Comparison of ENCODE assay signal across 8 cellular contexts in genomic region chr11:118870396-118871343, GRCh38. TPM values are rescaled to one million over a fixed set of nuclear protein-coding genes. Genes with fewer than 3 reads are reported as not detected.
A peak's percentile ranks its signal among the peaks of the same experiment; 100 is the strongest.
DNase-seq lines count a peak whose midpoint lies in the region; ATAC-seq and TF ChIP-seq lines count a peak whose summit lies in the region.

No MANE protein-coding gene starts in this region.

- in situ Hi-C loops in GM23248 (cut with MboI): no loop called here

- H3K79me2 ChIP-seq in GM23248 (ENCODE audit: insufficient read depth): no peaks in the 10 kb centered on the region
- H3K79me2 ChIP-seq in OCI-LY1 (ENCODE audit: insufficient read depth, low read length): no peaks in the 10 kb centered on the region

- H3K4me1 ChIP-seq in GM23248 (ENCODE audit: insufficient read depth): peaks cover 6% of the 10 kb centered on the region
- peaks cover 89% of the 10 kb centered on the region for H3K4me1 ChIP-seq in OCI-LY1 (ENCODE audit: insufficient read depth, low read length, severe bottlenecking)
- H3K4me1 ChIP-seq in mucosa of descending colon (ENCODE audit: low read depth): no peaks in the 10 kb centered on the region
- peaks cover 13 to 18% (median 14%) of the 10 kb centered on the region in 4 donors for H3K4me1 ChIP-seq in upper lobe of left lung

- TF ChIP-seq EP300 in upper lobe of left lung (IDR thresholded peaks at IDR 0.05): no peak

- peak overlapping the region; percentile 35 for H3K9ac ChIP-seq in GM23248
- H3K9ac ChIP-seq in OCI-LY1 (ENCODE audit: low read length): peak overlapping the region; percentile 92

- H3K27me3 ChIP-seq in GM23248 (replicated peaks; ENCODE audit: insufficient read depth): no peaks in the 10 kb centered on the region
- H3K27me3 ChIP-seq in OCI-LY1 (ENCODE audit: insufficient read depth, low read length): no peaks in the 10 kb centered on the region
- no peaks in the 10 kb centered on the region for H3K27me3 ChIP-seq in dorsolateral prefrontal cortex
- H3K27me3 ChIP-seq in upper lobe of left lung: no peaks in the 10 kb centered on the region

- intact Hi-C loops in dorsolateral prefrontal cortex (cut with DNase I): no loop called here
- intact Hi-C loops in mucosa of descending colon (cut with DNase I, micrococcal nuclease): no loop called here

- WGBS in GM23248 (ENCODE audit: low coverage in 1 of 2, low lambda C conversion rate in 2 of 2, missing lambda C conversion rate in 2 of 2), 2 experiments: 45 to 47% methylated on average over 14 of the region's 14 CpGs
- 48 to 53% methylated on average over 11 to 14 of the region's 14 CpGs for WGBS in upper lobe of left lung, 2 donors

- H3F3A ChIP-seq in GM23248 (ENCODE audit: insufficient read depth) (no peaks in the 10 kb centered on the region), OCI-LY1 (ENCODE audit: insufficient read depth, low read length) (no peaks in the 10 kb centered on the region)

- H3K9me3 ChIP-seq in GM23248 (ENCODE audit: low read depth) (no peaks in the 10 kb centered on the region), OCI-LY1 (ENCODE audit: low read length) (no peaks in the 10 kb centered on the region), mucosa of descending colon (no peaks in the 10 kb centered on the region), upper lobe of left lung (no peaks in the 10 kb centered on the region)

- H3K4me3 ChIP-seq in GM23248 (peak overlapping the region; percentile 17; the same call in 1 of the 2 replicates), OCI-LY1 (ENCODE audit: low read depth, low read length, poor library complexity, severe bottlenecking) (peak overlapping the region; percentile 68), dorsolateral prefrontal cortex (peak overlapping the region in 55 of 59 donors; percentile 2 to 58 (median 34)), mucosa of descending colon (no peak overlapping the region), upper lobe of left lung (peak overlapping the region in 1 of 4 donors; percentile 24)

- peak overlapping the region; percentile 71 for H2AFZ ChIP-seq in GM23248
- H2AFZ ChIP-seq in OCI-LY1 (ENCODE audit: low read length): no peak overlapping the region

- peak overlapping the region; percentile 30 for H3K4me2 ChIP-seq in GM23248 (ENCODE audit: unreplicated experiment)
- H3K4me2 ChIP-seq in OCI-LY1 (ENCODE audit: low read length): peak overlapping the region; percentile 88

- H3K36me3 ChIP-seq in GM23248 (ENCODE audit: low read depth) (no peaks in the 10 kb centered on the region), OCI-LY1 (ENCODE audit: insufficient read depth, low read length) (peaks cover 4% of the 10 kb centered on the region; the same call in 1 of the 2 replicates), mucosa of descending colon (ENCODE audit: low read depth) (no peaks in the 10 kb centered on the region), upper lobe of left lung (no peaks in the 10 kb centered on the region)

- H4K20me1 ChIP-seq in GM23248 (ENCODE audit: insufficient read depth) (no peaks in the 10 kb centered on the region), OCI-LY1 (ENCODE audit: insufficient read depth, low read length) (no peaks in the 10 kb centered on the region)

- TF ChIP-seq CTCF in OCI-LY1 (IDR thresholded peaks at IDR 0.05; ENCODE audit: low read length): no peak
- TF ChIP-seq CTCF in dorsolateral prefrontal cortex (IDR thresholded peaks at IDR 0.05 in 54 of 56, conservative IDR thresholded peaks at IDR 0.05 in 2 of 56; ENCODE audit: low read depth in 1 of 56, partially characterized antibody in 56 of 56): peak in 12 of 56 donors; percentile 4 to 46 (median 20)
- no peak for TF ChIP-seq CTCF in mucosa of descending colon (IDR thresholded peaks at IDR 0.05)
- TF ChIP-seq CTCF in upper lobe of left lung (IDR thresholded peaks at IDR 0.05): peak in 2 of 6 experiments; percentile 6 to 31

- DNase-seq in GM04504 (ENCODE audit: low read depth): peak; percentile 16
- peak; percentile 44 for DNase-seq in GM23248
- DNase-seq in dorsolateral prefrontal cortex: peak; percentile 25 to 79 (median 59)
- no peak for DNase-seq in mucosa of descending colon
- DNase-seq in upper lobe of left lung: no peak
- no peak for DNase-seq in AML-193 (lab: John Stamatoyannopoulos, UW)
- DNase-seq in stimulated activated CD4-positive, alpha-beta T cell treated with anti-CD3 and anti-CD28 coated beads, Interleukin-4, amount 100 ng/mL, for 1 hour: no peak

- ATAC-seq in mucosa of descending colon: peak; percentile 75
- peak; percentile 80 to 81 for ATAC-seq in upper lobe of left lung (ENCODE audit: low FRiP score in 2 of 2)

- H3K27ac ChIP-seq in GM23248 (peak overlapping the region; percentile 14; the same call in 1 of the 2 replicates), OCI-LY1 (ENCODE audit: low read depth, low read length, poor library complexity, severe bottlenecking) (peak overlapping the region; percentile 98), dorsolateral prefrontal cortex (peak overlapping the region; percentile 27 to 92 (median 83)), upper lobe of left lung (peak overlapping the region; percentile 80 to 88 (median 86))

- H3K9me2 ChIP-seq in GM23248 (ENCODE audit: insufficient read depth): no peaks in the 10 kb centered on the region
- no peaks in the 10 kb centered on the region for H3K9me2 ChIP-seq in OCI-LY1 (ENCODE audit: low read depth, low read length)

- no peak for TF ChIP-seq POLR2A in upper lobe of left lung (IDR thresholded peaks at IDR 0.05)

RNA-seq across cellular contexts. Expression of gene CXCR5, which starts 13.0 kb away (rescaled TPM):
- not detected in 2 replicates for total RNA-seq in GM23248 (2014; rRNA removed; shearing (Covaris generic))
- not detected in 2 replicates for polyA plus RNA-seq in GM23248 (2016; fragmentation: Nextera tagmentation; extraction: Ambion mirVana)
- total RNA-seq in dorsolateral prefrontal cortex: not detected
- total RNA-seq in mucosa of descending colon: under 1 TPM in 2 of 3 donors, not detected in 1; 0.12 to 0.23 TPM
- under 1 TPM in 4 of 6 donors, not detected in 2; under 0.01 to 0.17 (median 0.16) TPM for total RNA-seq in upper lobe of left lung

RNA-seq across cellular contexts. Expression of gene BCL9L, which starts 55.1 kb away (rescaled TPM):
- 13.9 and 17.6 TPM in 2 replicates for total RNA-seq in GM23248 (2014; rRNA removed; shearing (Covaris generic))
- 7.2 TPM in 2 replicates for polyA plus RNA-seq in GM23248 (2016; fragmentation: Nextera tagmentation; extraction: Ambion mirVana)
- 10 to 100 TPM; 18.7 to 59.0 (median 28.4) TPM for total RNA-seq in dorsolateral prefrontal cortex
- 10 to 100 TPM; 28.6 to 70.1 (median 41.7) TPM for total RNA-seq in mucosa of descending colon
- 10 to 100 TPM; 28.7 to 70.2 (median 66.4) TPM for total RNA-seq in upper lobe of left lung

Comparison
In these comparisons a context has a peak if more than half of its experiments do, and no peak if none do; other contexts are left out.
1. DNase-seq: peak in GM04504 (single experiment), GM23248 (single experiment) and dorsolateral prefrontal cortex (10 of 10); none in mucosa of descending colon (0 of 3), upper lobe of left lung (0 of 2), AML-193 (0 of 2) and stimulated activated CD4-positive, alpha-beta T cell treated with anti-CD3 and anti-CD28 coated beads, Interleukin-4, amount 100 ng/mL, for 1 hour (single experiment).
2. H3K27ac ChIP-seq: peak in every context shown above with its lines; median percentile 98 in OCI-LY1; 86 in upper lobe of left lung; 83 in dorsolateral prefrontal cortex; 14 in GM23248.